21 cellular contexts compared by ENCODE assay signal in the genomic region with DNA sequence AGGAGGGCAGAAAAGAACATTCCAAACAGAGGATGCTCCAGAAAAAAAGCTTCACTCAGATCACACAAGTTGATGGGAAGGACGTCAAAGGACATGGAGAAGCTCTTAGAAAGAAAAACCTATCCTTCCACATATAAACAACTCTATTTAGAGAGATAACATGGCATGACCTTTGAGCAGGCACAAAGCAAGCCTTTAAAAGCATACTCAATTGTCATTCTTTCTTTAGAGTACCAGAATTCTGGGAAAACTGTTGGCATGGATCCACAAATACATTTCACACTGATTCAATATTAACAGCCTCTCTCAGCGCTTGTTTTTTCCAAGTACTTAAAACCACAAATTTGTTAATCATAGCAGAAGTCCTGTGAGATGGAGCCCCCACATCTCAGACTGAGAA. TPM values are rescaled to one million over a fixed set of nuclear protein-coding genes. Genes with fewer than 3 reads are reported as not detected.
DNase-seq lines count a peak whose midpoint lies in the region; FAIRE-seq and TF ChIP-seq lines count a peak whose summit lies in the region.
"Had no signal": no experiment of that assay in that cellular context is flagged by ENCODE, and none has a peak within 500 bp of the region (broad histone marks: within the 10 kb centered on the region; RNA-seq: fewer than 3 reads in every experiment).

No MANE protein-coding gene starts in this region.

- POLR2A ChIA-PET in endothelial cell of umbilical vein (lab: Charles Lee): no interaction called here

- no peak overlapping the region for H3K4me2 ChIP-seq in endothelial cell of umbilical vein (ENCODE audit: insufficient read depth, low read length)

- no TSS peak for BruUV-seq in endothelial cell of umbilical vein (replicated peaks; lab: Mats Ljungman, UMichigan)

- TF ChIP-seq POLR2A in endothelial cell of umbilical vein (IDR thresholded peaks at IDR 0.05; ENCODE audit: low read depth, low read length) (no peak), suprapubic skin (IDR thresholded peaks at IDR 0.05) (no peak)

- H3K9me3 ChIP-seq in endothelial cell of umbilical vein (replicated peaks; ENCODE audit: control insufficient read depth, insufficient read depth, low read length) (no peaks in the 10 kb centered on the region), suprapubic skin (no peaks in the 10 kb centered on the region)

- H3K4me3 ChIP-seq in endothelial cell of umbilical vein (replicated peaks in 1 of 3; ENCODE audit: insufficient read depth in 1 of 3, low read depth in 1 of 3, low read length in 3 of 3): no peak overlapping the region
- H3K4me3 ChIP-seq in suprapubic skin: no peak overlapping the region
- H3K4me3 ChIP-seq: cardiac muscle cell, esophagus muscularis mucosa, lung had no signal

- H3K27ac ChIP-seq in endothelial cell of umbilical vein (ENCODE audit: insufficient read depth, low read depth, low read length) (no peak overlapping the region), suprapubic skin (no peak overlapping the region)
- H3K27ac ChIP-seq: cardiac muscle cell, foreskin keratinocyte had no signal

- CTCF ChIA-PET in endothelial cell of umbilical vein (lab: Charles Lee): no interaction called here

- peak; percentile 54 for FAIRE-seq in endothelial cell of umbilical vein (lab: Jason Lieb, UNC)

- H3K4me1 ChIP-seq in endothelial cell of umbilical vein (ENCODE audit: control insufficient read depth, extremely low read depth, insufficient read depth, low read length) (peaks cover 7% of the 10 kb centered on the region), suprapubic skin (peaks cover 3% of the 10 kb centered on the region)
- H3K4me1 ChIP-seq: foreskin keratinocyte had no signal

- no peak overlapping the region for H3K9ac ChIP-seq in endothelial cell of umbilical vein (replicated peaks; ENCODE audit: extremely low read depth, insufficient read depth, low read length)

- WGBS in suprapubic skin: 69% methylated on average over 2 of the region's 2 CpGs

- TF ChIP-seq CTCF in endothelial cell of umbilical vein (IDR thresholded peaks at IDR 0.05; ENCODE audit: extremely low read depth in 1 of 2, insufficient read depth in 1 of 2, low read depth in 1 of 2, low read length in 2 of 2) (no peak), suprapubic skin (IDR thresholded peaks at IDR 0.05) (no peak)

- no peak for TF ChIP-seq EP300 in suprapubic skin (IDR thresholded peaks at IDR 0.05)

- no peaks in the 10 kb centered on the region for H4K20me1 ChIP-seq in endothelial cell of umbilical vein (replicated peaks; ENCODE audit: control insufficient read depth, extremely low read depth, insufficient read depth, low read length)

- H2AFZ ChIP-seq in endothelial cell of umbilical vein (ENCODE audit: low read depth, low read length): no peak overlapping the region

- DNase-seq in NCI-H345 (lab: John Stamatoyannopoulos, UW): peak; percentile 2
- no peak for DNase-seq in NCI-H345 treated with DMSO at 0.1 percent for 48 hours (lab: John Stamatoyannopoulos, UW; ENCODE audit: unreplicated experiment)
- peak; percentile 3 for DNase-seq in NCI-H1105 (lab: John Stamatoyannopoulos, UW)
- peak; percentile 64 for DNase-seq in endothelial cell of umbilical vein (ENCODE audit: low read depth, low spot score)
- peak; percentile 73 for DNase-seq in renal cortical epithelial cell (ENCODE audit: low read depth)
- DNase-seq in DMS114 treated with DMSO at 0.1 percent for 48 hours (lab: John Stamatoyannopoulos, UW; ENCODE audit: unreplicated experiment): no peak
- DNase-seq in DMS53 (lab: John Stamatoyannopoulos, UW): no peak
- DNase-seq in suprapubic skin (ENCODE audit: low spot score in 2 of 2): no peak
- DNase-seq: 8988T; activated CD8-positive, alpha-beta T cell treated with anti-CD3 and anti-CD28 coated beads, Interleukin-2, amount 10 ng/mL, durations not matched to agents 7 days and 5 days; activated T-cell treated with anti-CD3 and anti-CD28 coated beads for 4 hours; anterior cingulate cortex; CD4-positive, CD25-positive, alpha-beta regulatory T cell; endodermal cell; foreskin keratinocyte; MV-4-11; natural killer cell; NCI-H526 treated with DMSO at 0.1 percent for 48 hours had no signal

- H3K36me3 ChIP-seq in endothelial cell of umbilical vein (ENCODE audit: control insufficient read depth in 2 of 2, extremely low read depth in 1 of 2, insufficient read depth in 2 of 2, low read length in 2 of 2) (no peaks in the 10 kb centered on the region), suprapubic skin (no peaks in the 10 kb centered on the region)
- H3K36me3 ChIP-seq: cardiac muscle cell, esophagus muscularis mucosa had no signal

- no peaks in the 10 kb centered on the region for H3K79me2 ChIP-seq in endothelial cell of umbilical vein (ENCODE audit: control insufficient read depth, insufficient read depth, low read length)

- no peaks in the 10 kb centered on the region for H3K9me1 ChIP-seq in endothelial cell of umbilical vein (replicated peaks; ENCODE audit: control insufficient read depth, extremely low read depth, insufficient read depth, low read length)

- dilution Hi-C loops in endothelial cell of umbilical vein (cut with MboI; ENCODE audit: extremely low pct_ligation_motif_present, low sequenced_read_pairs): no loop called here

- no peaks in the 10 kb centered on the region for H3K27me3 ChIP-seq in endothelial cell of umbilical vein (ENCODE audit: control insufficient read depth in 2 of 2, insufficient read depth in 2 of 2, low read length in 2 of 2)
- H3K27me3 ChIP-seq in suprapubic skin: no peaks in the 10 kb centered on the region
- H3K27me3 ChIP-seq: cardiac muscle cell had no signal

- intact Hi-C loops in endothelial cell of umbilical vein (cut with micrococcal nuclease): no loop called here

TF ChIP-seq in endothelial cell of umbilical vein, 7 proteins besides CTCF, POLR2A, EP300 and RAD21:
- no peak for TF ChIP-seq MAX (IDR thresholded peaks at IDR 0.05; ENCODE audit: insufficient read depth, insufficient read length)
- no peak for TF ChIP-seq GATA2 (IDR thresholded peaks at IDR 0.05; ENCODE audit: insufficient read depth, insufficient read length, low read depth, low read length)
- TF ChIP-seq MYC (IDR thresholded peaks at IDR 0.05; ENCODE audit: low read depth, low read length): no peak
- TF ChIP-seq JUN (IDR thresholded peaks at IDR 0.05; ENCODE audit: borderline replicate concordance, insufficient read depth, insufficient read length, low read depth): no peak
- TF ChIP-seq EZH2 (IDR thresholded peaks at IDR 0.05; ENCODE audit: borderline replicate concordance, low read depth, low read length, severe bottlenecking): no peak
- no peak for TF ChIP-seq FOS (IDR thresholded peaks at IDR 0.05; ENCODE audit: borderline replicate concordance, insufficient read depth, low read length)
- TF ChIP-seq POLR2AphosphoS5 (IDR thresholded peaks at IDR 0.05; ENCODE audit: insufficient read depth, low read depth, low read length): no peak

RNA-seq across cellular contexts. Expression of gene ABLIM1, which starts 7.3 kb away (rescaled TPM):
- total RNA-seq in endothelial cell of umbilical vein: 111 and 128 TPM in 2 replicates
- polyA plus RNA-seq in endothelial cell of umbilical vein: 202 and 235 TPM in 2 replicates
- 70.1 and 75.0 TPM in 2 replicates for polyA plus RNA-seq in endothelial cell of umbilical vein (2011; cell fraction: cytosol; rRNA removed)
- polyA plus RNA-seq in endothelial cell of umbilical vein (2011; cell fraction: nucleus; rRNA removed): 155 and 160 TPM in 2 replicates
- polyA plus RNA-seq in endothelial cell of umbilical vein (2012): 56.4 and 63.6 TPM in 2 replicates
- polyA minus RNA-seq in endothelial cell of umbilical vein: 467 and 488 TPM in 2 replicates
- 79.5 TPM for polyA minus RNA-seq in endothelial cell of umbilical vein (2011; cell fraction: cytosol; rRNA and poly(A)+ RNA removed)
- 282 and 347 TPM in 2 replicates for polyA minus RNA-seq in endothelial cell of umbilical vein (2011; cell fraction: nucleus; rRNA and poly(A)+ RNA removed)
- total RNA-seq in renal cortical epithelial cell: 31.1 and 77.4 TPM in 2 replicates
- total RNA-seq in suprapubic skin: 100 to 1,000 TPM; 156 to 278 (median 213) TPM

Comparison
In these comparisons a context has a peak if more than half of its experiments do, and no peak if none do; other contexts are left out.
1. DNase-seq: peak in NCI-H345 (single experiment), NCI-H1105 (single experiment), endothelial cell of umbilical vein (single experiment) and renal cortical epithelial cell (single experiment); none in NCI-H345 treated with DMSO at 0.1 percent for 48 hours (single experiment), DMS114 treated with DMSO at 0.1 percent for 48 hours (single experiment), DMS53 (single experiment) and suprapubic skin (0 of 2).